Comparison of ENCODE assay signal across 24 cellular contexts in genomic region chr16:14585287-14585686, GRCh38.
"Had no signal": no experiment of that assay in that cellular context is flagged by ENCODE, and none has a peak within 500 bp of the region (broad histone marks: within the 10 kb centered on the region; RNA-seq: fewer than 3 reads in every experiment).

No MANE protein-coding gene starts in this region.

- H3K4me1 ChIP-seq: SJSA1 had no signal

- DNase-seq: IMR-90, Karpas-422, KG1, MG63, NCI-H1092, NCI-H1105 treated with DMSO at 0.1 percent for 48 hours, NCI-H1417 treated with DMSO at 0.1 percent for 48 hours, NCI-H146, NCI-H1694 treated with DMSO at 0.1 percent for 48 hours, NCI-H1930, NCI-H2081, NCI-H2107, NCI-H2171 treated with DMSO at 0.1 percent for 48 hours, NCI-H345, NCI-H446 treated with DMSO at 0.1 percent for 48 hours, NCI-H510A treated with DMSO at 0.1 percent for 48 hours, NCI-H69, NCI-H774, Right ventricle myocardium superior, RPMI8226, SIG-M5 had no signal

- H3K27me3 ChIP-seq: MG63, SJSA1 had no signal

- H3K4me3 ChIP-seq: MG63, SJSA1, SK-N-MC had no signal

- ATAC-seq: HepG2 had no signal

- H3K9me3 ChIP-seq: MG63, SJSA1 had no signal

- H3K27ac ChIP-seq: SJSA1, SK-N-MC had no signal
